ENCODE assay signal across 8 cellular contexts in the genomic region with DNA sequence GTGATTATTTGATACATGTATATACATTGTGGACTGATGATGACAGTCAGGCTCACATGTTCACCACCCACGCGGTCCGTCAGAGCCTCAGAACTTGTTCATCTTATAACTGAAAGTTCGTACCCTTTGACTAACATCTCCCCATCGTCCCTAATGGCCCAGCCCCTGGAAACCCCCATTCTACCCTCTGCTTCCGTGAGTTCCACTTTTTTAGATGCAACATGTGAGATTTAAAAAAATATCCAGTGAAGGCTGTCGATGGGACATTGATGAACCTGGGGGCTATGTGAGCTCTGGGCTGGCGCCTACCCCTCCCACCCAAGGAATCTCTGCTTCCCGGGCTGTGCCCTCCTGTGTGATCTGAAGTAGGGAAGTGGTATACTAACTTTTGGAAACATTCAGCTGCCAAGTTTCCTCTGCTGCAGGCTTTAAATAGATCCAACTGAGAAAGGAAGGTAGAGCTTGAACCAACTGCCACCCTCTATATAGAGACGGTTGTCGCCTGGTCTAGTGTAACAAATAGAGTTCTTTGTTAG.
DNase-seq lines count a peak whose midpoint lies in the region; ATAC-seq and TF ChIP-seq lines count a peak whose summit lies in the region.

No MANE protein-coding gene starts in this region.

- TF ChIP-seq POLR2A in GM15510 (IDR thresholded peaks at IDR 0.05; ENCODE audit: borderline replicate concordance, extremely low read depth, insufficient read length): peak; percentile 15

- CTCF ChIA-PET in T-cell (lab: Charles Lee): interaction anchor here in 1 of 2 donors (1.0 kb wide), 1 partner anchor 24 kb away, joined by 3 read pairs; no protein-coding TSS in a partner anchor

- DNase-seq in T-cell (peak in 22 of 34 experiments; percentile 9 to 50 (median 23)), AG20443 (ENCODE audit: low spot score) (no peak), SJCRH30 (no peak), type B pancreatic cell (ENCODE audit: extremely low spot score, unreplicated experiment) (no peak)
- DNase-seq in stimulated activated effector memory CD8-positive, alpha-beta T cell treated with anti-CD3 and anti-CD28 coated beads, Interleukin-12 subunit alpha, Interleukin-12 subunit beta, amount 100 ng/mL, for 72 hours (ENCODE audit: low spot score in 2 of 2): peak; percentile 64 to 89

- peaks cover 4% of the 10 kb centered on the region for H3K36me3 Mint-ChIP-seq in T-cell
- no peaks in the 10 kb centered on the region for H3K36me3 Mint-ChIP-seq in stimulated activated effector memory CD8-positive, alpha-beta T cell treated with anti-CD3 and anti-CD28 coated beads, Interleukin-12 subunit alpha, Interleukin-12 subunit beta, amount 100 ng/mL, for 72 hours
- no peaks in the 10 kb centered on the region for H3K36me3 Mint-ChIP-seq in type B pancreatic cell

- no peaks in the 10 kb centered on the region for H3K27me3 ChIP-seq in SJCRH30

- no peak for TF ChIP-seq CTCF in type B pancreatic cell (conservative IDR thresholded peaks at IDR 0.05)

- H3K27ac Mint-ChIP-seq in T-cell: peak overlapping the region; percentile 60 to 71
- peak overlapping the region; percentile 98 for H3K27ac Mint-ChIP-seq in stimulated activated effector memory CD8-positive, alpha-beta T cell treated with anti-CD3 and anti-CD28 coated beads, Interleukin-12 subunit alpha, Interleukin-12 subunit beta, amount 100 ng/mL, for 72 hours
- H3K27ac Mint-ChIP-seq in type B pancreatic cell: no peak overlapping the region

- H3K4me1 Mint-ChIP-seq in T-cell (peaks cover 35 to 55% (median 55%) of the 10 kb centered on the region in 3 donors), type B pancreatic cell (ENCODE audit: unreplicated experiment) (peaks cover 19% of the 10 kb centered on the region)
- peaks cover 62% of the 10 kb centered on the region for H3K4me1 Mint-ChIP-seq in stimulated activated effector memory CD8-positive, alpha-beta T cell treated with anti-CD3 and anti-CD28 coated beads, Interleukin-12 subunit alpha, Interleukin-12 subunit beta, amount 100 ng/mL, for 72 hours

- no peaks in the 10 kb centered on the region for H3K9me3 ChIP-seq in SJCRH30 (replicated peaks)

- H3K4me1 ChIP-seq in SJCRH30: no peaks in the 10 kb centered on the region

- H3K4me3 ChIP-seq in SJCRH30: no peak overlapping the region

- no peaks in the 10 kb centered on the region for H3K9me3 Mint-ChIP-seq in T-cell
- H3K9me3 Mint-ChIP-seq in stimulated activated effector memory CD8-positive, alpha-beta T cell treated with anti-CD3 and anti-CD28 coated beads, Interleukin-12 subunit alpha, Interleukin-12 subunit beta, amount 100 ng/mL, for 72 hours: no peaks in the 10 kb centered on the region
- no peaks in the 10 kb centered on the region for H3K9me3 Mint-ChIP-seq in type B pancreatic cell

- peak overlapping the region in 1 of 3 donors; percentile 43 for H3K4me3 Mint-ChIP-seq in T-cell
- H3K4me3 Mint-ChIP-seq in stimulated activated effector memory CD8-positive, alpha-beta T cell treated with anti-CD3 and anti-CD28 coated beads, Interleukin-12 subunit alpha, Interleukin-12 subunit beta, amount 100 ng/mL, for 72 hours: peak overlapping the region; percentile 73
- H3K4me3 Mint-ChIP-seq in type B pancreatic cell: no peak overlapping the region

- H3K27me3 Mint-ChIP-seq in T-cell (no peaks in the 10 kb centered on the region), type B pancreatic cell (peaks cover 10% of the 10 kb centered on the region)

- H3K36me3 ChIP-seq in SJCRH30: no peaks in the 10 kb centered on the region

- ATAC-seq in HG02623 (IDR thresholded peaks at IDR 0.05; ENCODE audit: unreplicated experiment) (peak; percentile 59), T-cell (replicated peaks in 1 of 4) (peak in 1 of 4 experiments; percentile 81)
- ATAC-seq in stimulated activated effector memory CD8-positive, alpha-beta T cell treated with anti-CD3 and anti-CD28 coated beads, Interleukin-12 subunit alpha, Interleukin-12 subunit beta, amount 100 ng/mL, for 72 hours: peak; percentile 93

- POLR2A ChIA-PET in T-cell (lab: Charles Lee): no interaction called here

- H3K27ac ChIP-seq in cingulate gyrus (ENCODE audit: low read depth, low read length) (peak overlapping the region; percentile 96), SJCRH30 (no peak overlapping the region)

Comparison
In these comparisons a context has a peak if more than half of its experiments do, and no peak if none do; other contexts are left out.
1. DNase-seq: peak in T-cell (22 of 34) and stimulated activated effector memory CD8-positive, alpha-beta T cell treated with anti-CD3 and anti-CD28 coated beads, Interleukin-12 subunit alpha, Interleukin-12 subunit beta, amount 100 ng/mL, for 72 hours (2 of 2); none in AG20443 (single experiment), SJCRH30 (0 of 2) and type B pancreatic cell (single experiment).